1 cellular context compared by ENCODE assay signal in the genomic region with DNA sequence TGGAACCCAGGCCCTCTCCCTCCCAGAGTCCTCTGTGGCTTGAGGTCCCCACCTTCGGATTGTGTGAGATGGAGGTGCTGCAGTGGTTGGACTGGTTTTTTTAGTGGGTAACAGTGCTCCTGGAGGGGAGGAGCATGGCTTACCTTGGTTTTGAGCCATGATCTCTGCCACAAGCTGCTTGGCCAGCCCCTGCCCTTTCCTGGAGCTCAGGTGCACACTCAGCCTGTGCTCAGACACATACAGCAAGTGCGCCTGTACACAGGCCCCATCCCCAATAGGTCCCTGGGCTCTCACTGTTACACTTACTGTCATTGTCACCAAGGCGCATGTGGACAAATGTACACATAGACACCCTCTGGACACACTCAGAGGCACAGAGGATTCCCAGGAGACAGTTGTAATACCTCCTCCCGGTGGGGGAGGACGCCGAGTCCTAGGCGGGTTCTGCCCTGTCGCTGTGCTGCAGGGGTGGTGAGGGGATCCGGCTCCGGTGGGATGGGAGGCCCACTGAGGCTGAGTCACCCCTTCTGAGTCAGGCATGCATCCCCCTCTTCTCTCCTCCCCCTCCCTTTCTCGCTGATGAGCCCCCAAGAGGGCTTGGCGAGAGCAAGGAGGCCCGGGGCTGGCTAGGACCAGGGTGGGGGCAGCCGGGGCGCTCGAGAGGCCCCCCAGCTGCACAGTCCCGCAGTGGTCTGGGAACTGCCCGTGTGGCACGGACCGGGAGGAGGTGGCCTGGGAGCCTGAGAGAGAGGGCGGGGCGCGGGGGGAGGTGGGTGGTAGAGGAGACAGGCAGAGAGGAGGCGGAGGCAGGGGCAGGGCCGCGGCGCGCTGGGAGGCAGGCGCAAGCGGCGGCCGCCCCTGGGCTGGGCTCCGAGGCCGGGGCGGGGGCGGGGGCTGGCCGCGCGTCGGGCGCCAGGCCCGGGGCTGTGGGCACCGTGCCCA.
TF ChIP-seq lines count a peak whose summit lies in the region.

No MANE protein-coding gene starts in this region.

TF ChIP-seq in HepG2, 621 proteins besides CTCF, POLR2A, EP300 and RAD21 (continued from another document and continues in another):
- TF ChIP-seq ZFP36L1 (CRISPR knock-in tag; IDR thresholded peaks at IDR 0.05) (no peak; the same call in 1 of the 2 replicates), KDM1A (CRISPR knock-in tag; IDR thresholded peaks at IDR 0.05) (no peak), SP4 (CRISPR knock-in tag; IDR thresholded peaks at IDR 0.05) (peak; percentile 59), CBX2 (IDR thresholded peaks at IDR 0.05; ENCODE audit: low read depth, low read length) (no peak), CBX2 (CRISPR knock-in tag; IDR thresholded peaks at IDR 0.05; ENCODE audit: low read depth) (no peak), TEAD2 (CRISPR knock-in tag; IDR thresholded peaks at IDR 0.05) (no peak), ZSCAN9 (CRISPR knock-in tag; IDR thresholded peaks at IDR 0.05; ENCODE audit: borderline replicate concordance) (no peak), SNAPC4 (CRISPR knock-in tag; IDR thresholded peaks at IDR 0.05) (no peak), ZNF335 (CRISPR knock-in tag; IDR thresholded peaks at IDR 0.05) (no peak), FOXM1 (CRISPR knock-in tag; IDR thresholded peaks at IDR 0.05) (no peak), ZNF879 (CRISPR knock-in tag; IDR thresholded peaks at IDR 0.05) (no peak), NFKB2 (CRISPR knock-in tag; IDR thresholded peaks at IDR 0.05; ENCODE audit: borderline replicate concordance) (0 out of 2 replicates have a peak, but pooled peaks have one; percentile 5), SMC3 (IDR thresholded peaks at IDR 0.05; ENCODE audit: low read length) (no peak), ELF3 (CRISPR knock-in tag; IDR thresholded peaks at IDR 0.05) (0 out of 2 replicates have a peak, but pooled peaks have one; percentile 32), BCL3 (CRISPR knock-in tag; IDR thresholded peaks at IDR 0.05) (0 out of 2 replicates have a peak, but pooled peaks have one; percentile 42), TCF7 (IDR thresholded peaks at IDR 0.05; ENCODE audit: low read depth) (no peak), FLYWCH1 (CRISPR knock-in tag; IDR thresholded peaks at IDR 0.05) (no peak), ZNF784 (CRISPR knock-in tag; IDR thresholded peaks at IDR 0.05; ENCODE audit: borderline replicate concordance) (no peak; the same call in 1 of the 2 replicates), ZNF766 (CRISPR knock-in tag; IDR thresholded peaks at IDR 0.05; ENCODE audit: borderline replicate concordance) (no peak), ZNF12 (CRISPR knock-in tag; IDR thresholded peaks at IDR 0.05) (no peak), JUN (CRISPR knock-in tag; IDR thresholded peaks at IDR 0.05) (peak; percentile 25; the same call in 1 of the 2 replicates), ZNF205 (CRISPR knock-in tag; IDR thresholded peaks at IDR 0.05) (no peak), WIZ (CRISPR knock-in tag; IDR thresholded peaks at IDR 0.05) (no peak), GMEB1 (CRISPR knock-in tag; IDR thresholded peaks at IDR 0.05; ENCODE audit: borderline replicate concordance) (no peak; the same call in 1 of the 2 replicates), ZBTB42 (CRISPR knock-in tag; IDR thresholded peaks at IDR 0.05) (no peak), CAMTA2 (CRISPR knock-in tag; IDR thresholded peaks at IDR 0.05; ENCODE audit: borderline replicate concordance) (no peak; the same call in 1 of the 2 replicates)
- TF ChIP-seq, protein P1, sequence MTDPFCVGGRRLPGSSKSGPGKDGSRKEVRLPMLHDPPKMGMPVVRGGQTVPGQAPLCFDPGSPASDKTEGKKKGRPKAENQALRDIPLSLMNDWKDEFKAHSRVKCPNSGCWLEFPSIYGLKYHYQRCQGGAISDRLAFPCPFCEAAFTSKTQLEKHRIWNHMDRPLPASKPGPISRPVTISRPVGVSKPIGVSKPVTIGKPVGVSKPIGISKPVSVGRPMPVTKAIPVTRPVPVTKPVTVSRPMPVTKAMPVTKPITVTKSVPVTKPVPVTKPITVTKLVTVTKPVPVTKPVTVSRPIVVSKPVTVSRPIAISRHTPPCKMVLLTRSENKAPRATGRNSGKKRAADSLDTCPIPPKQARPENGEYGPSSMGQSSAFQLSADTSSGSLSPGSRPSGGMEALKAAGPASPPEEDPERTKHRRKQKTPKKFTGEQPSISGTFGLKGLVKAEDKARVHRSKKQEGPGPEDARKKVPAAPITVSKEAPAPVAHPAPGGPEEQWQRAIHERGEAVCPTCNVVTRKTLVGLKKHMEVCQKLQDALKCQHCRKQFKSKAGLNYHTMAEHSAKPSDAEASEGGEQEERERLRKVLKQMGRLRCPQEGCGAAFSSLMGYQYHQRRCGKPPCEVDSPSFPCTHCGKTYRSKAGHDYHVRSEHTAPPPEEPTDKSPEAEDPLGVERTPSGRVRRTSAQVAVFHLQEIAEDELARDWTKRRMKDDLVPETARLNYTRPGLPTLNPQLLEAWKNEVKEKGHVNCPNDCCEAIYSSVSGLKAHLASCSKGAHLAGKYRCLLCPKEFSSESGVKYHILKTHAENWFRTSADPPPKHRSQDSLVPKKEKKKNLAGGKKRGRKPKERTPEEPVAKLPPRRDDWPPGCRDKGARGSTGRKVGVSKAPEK (CRISPR knock-in tag; IDR thresholded peaks at IDR 0.05; ENCODE audit: borderline replicate concordance): no peak
- TF ChIP-seq, protein P2, sequence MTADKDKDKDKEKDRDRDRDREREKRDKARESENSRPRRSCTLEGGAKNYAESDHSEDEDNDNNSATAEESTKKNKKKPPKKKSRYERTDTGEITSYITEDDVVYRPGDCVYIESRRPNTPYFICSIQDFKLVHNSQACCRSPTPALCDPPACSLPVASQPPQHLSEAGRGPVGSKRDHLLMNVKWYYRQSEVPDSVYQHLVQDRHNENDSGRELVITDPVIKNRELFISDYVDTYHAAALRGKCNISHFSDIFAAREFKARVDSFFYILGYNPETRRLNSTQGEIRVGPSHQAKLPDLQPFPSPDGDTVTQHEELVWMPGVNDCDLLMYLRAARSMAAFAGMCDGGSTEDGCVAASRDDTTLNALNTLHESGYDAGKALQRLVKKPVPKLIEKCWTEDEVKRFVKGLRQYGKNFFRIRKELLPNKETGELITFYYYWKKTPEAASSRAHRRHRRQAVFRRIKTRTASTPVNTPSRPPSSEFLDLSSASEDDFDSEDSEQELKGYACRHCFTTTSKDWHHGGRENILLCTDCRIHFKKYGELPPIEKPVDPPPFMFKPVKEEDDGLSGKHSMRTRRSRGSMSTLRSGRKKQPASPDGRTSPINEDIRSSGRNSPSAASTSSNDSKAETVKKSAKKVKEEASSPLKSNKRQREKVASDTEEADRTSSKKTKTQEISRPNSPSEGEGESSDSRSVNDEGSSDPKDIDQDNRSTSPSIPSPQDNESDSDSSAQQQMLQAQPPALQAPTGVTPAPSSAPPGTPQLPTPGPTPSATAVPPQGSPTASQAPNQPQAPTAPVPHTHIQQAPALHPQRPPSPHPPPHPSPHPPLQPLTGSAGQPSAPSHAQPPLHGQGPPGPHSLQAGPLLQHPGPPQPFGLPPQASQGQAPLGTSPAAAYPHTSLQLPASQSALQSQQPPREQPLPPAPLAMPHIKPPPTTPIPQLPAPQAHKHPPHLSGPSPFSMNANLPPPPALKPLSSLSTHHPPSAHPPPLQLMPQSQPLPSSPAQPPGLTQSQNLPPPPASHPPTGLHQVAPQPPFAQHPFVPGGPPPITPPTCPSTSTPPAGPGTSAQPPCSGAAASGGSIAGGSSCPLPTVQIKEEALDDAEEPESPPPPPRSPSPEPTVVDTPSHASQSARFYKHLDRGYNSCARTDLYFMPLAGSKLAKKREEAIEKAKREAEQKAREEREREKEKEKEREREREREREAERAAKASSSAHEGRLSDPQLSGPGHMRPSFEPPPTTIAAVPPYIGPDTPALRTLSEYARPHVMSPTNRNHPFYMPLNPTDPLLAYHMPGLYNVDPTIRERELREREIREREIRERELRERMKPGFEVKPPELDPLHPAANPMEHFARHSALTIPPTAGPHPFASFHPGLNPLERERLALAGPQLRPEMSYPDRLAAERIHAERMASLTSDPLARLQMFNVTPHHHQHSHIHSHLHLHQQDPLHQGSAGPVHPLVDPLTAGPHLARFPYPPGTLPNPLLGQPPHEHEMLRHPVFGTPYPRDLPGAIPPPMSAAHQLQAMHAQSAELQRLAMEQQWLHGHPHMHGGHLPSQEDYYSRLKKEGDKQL (CRISPR knock-in tag; IDR thresholded peaks at IDR 0.05; ENCODE audit: low read depth): no peak
- TF ChIP-seq, protein P3, sequence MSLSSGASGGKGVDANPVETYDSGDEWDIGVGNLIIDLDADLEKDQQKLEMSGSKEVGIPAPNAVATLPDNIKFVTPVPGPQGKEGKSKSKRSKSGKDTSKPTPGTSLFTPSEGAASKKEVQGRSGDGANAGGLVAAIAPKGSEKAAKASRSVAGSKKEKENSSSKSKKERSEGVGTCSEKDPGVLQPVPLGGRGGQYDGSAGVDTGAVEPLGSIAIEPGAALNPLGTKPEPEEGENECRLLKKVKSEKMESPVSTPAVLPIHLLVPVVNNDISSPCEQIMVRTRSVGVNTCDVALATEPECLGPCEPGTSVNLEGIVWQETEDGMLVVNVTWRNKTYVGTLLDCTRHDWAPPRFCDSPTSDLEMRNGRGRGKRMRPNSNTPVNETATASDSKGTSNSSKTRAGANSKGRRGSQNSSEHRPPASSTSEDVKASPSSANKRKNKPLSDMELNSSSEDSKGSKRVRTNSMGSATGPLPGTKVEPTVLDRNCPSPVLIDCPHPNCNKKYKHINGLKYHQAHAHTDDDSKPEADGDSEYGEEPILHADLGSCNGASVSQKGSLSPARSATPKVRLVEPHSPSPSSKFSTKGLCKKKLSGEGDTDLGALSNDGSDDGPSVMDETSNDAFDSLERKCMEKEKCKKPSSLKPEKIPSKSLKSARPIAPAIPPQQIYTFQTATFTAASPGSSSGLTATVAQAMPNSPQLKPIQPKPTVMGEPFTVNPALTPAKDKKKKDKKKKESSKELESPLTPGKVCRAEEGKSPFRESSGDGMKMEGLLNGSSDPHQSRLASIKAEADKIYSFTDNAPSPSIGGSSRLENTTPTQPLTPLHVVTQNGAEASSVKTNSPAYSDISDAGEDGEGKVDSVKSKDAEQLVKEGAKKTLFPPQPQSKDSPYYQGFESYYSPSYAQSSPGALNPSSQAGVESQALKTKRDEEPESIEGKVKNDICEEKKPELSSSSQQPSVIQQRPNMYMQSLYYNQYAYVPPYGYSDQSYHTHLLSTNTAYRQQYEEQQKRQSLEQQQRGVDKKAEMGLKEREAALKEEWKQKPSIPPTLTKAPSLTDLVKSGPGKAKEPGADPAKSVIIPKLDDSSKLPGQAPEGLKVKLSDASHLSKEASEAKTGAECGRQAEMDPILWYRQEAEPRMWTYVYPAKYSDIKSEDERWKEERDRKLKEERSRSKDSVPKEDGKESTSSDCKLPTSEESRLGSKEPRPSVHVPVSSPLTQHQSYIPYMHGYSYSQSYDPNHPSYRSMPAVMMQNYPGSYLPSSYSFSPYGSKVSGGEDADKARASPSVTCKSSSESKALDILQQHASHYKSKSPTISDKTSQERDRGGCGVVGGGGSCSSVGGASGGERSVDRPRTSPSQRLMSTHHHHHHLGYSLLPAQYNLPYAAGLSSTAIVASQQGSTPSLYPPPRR (CRISPR knock-in tag; IDR thresholded peaks at IDR 0.05; ENCODE audit: borderline replicate concordance): no peak; the same call in 1 of the 2 replicates
